21 cellular contexts compared by ENCODE assay signal in genomic region chr1:61506944-61507343, GRCh38.
"Had no signal": no experiment of that assay in that cellular context is flagged by ENCODE, and none has a peak within 500 bp of the region (broad histone marks: within the 10 kb centered on the region; RNA-seq: fewer than 3 reads in every experiment).

No MANE protein-coding gene starts in this region.

- H3K4me3 Mint-ChIP-seq: dendritic cell treated with granulocyte-macrophage colony-stimulating factor and Interleukin-4, amounts not matched to agents 40 ng/mL and 50 ng/mL, for 4 days; effector memory CD8-positive, alpha-beta T cell; endodermal cell; mesothelial cell of epicardium; naive B cell had no signal

- DNase-seq: effector CD8-positive, alpha-beta T cell; effector memory CD8-positive, alpha-beta T cell; endodermal cell; erythroblast; esophagus squamous epithelium; foreskin melanocyte; gastrocnemius medialis; glutamatergic neuron; hypothalamus; left cardiac atrium; left lung; left ventricle myocardium superior; lower lobe of right lung; mesenchymal stem cell; mucosa of descending colon; naive B cell had no signal

- H3K36me3 ChIP-seq: esophagus squamous epithelium, gastrocnemius medialis, left lung, lower lobe of right lung had no signal

- H3K9me3 ChIP-seq: esophagus squamous epithelium, gastrocnemius medialis, left lung, lower lobe of right lung, mucosa of descending colon had no signal

- H3K27ac ChIP-seq: coronary artery, epithelial cell of prostate, esophagus squamous epithelium, gastrocnemius medialis, hepatocyte, left lung, lower lobe of right lung had no signal

- H3K27me3 ChIP-seq: esophagus squamous epithelium, gastrocnemius medialis, hepatocyte, left lung had no signal

- H3K9me3 Mint-ChIP-seq: dendritic cell treated with granulocyte-macrophage colony-stimulating factor and Interleukin-4, amounts not matched to agents 40 ng/mL and 50 ng/mL, for 4 days; effector memory CD8-positive, alpha-beta T cell; endodermal cell had no signal

- ATAC-seq: effector memory CD8-positive, alpha-beta T cell; gastrocnemius medialis; left lung; left ventricle myocardium superior; lower lobe of right lung; mucosa of descending colon had no signal

- H3K27ac Mint-ChIP-seq: dendritic cell treated with granulocyte-macrophage colony-stimulating factor and Interleukin-4, amounts not matched to agents 40 ng/mL and 50 ng/mL, for 4 days; effector memory CD8-positive, alpha-beta T cell; endodermal cell; naive B cell had no signal

- H3K4me3 ChIP-seq: coronary artery, esophagus squamous epithelium, gastrocnemius medialis, hepatocyte, left lung, lower lobe of right lung, mucosa of descending colon had no signal

- H3K4me1 ChIP-seq: gastrocnemius medialis, left lung, lower lobe of right lung had no signal

- H3K36me3 Mint-ChIP-seq: mesothelial cell of epicardium, naive B cell had no signal

- H3K4me1 Mint-ChIP-seq: endodermal cell, naive B cell had no signal
